ENCODE assay signal across 1 cellular context in the genomic region with DNA sequence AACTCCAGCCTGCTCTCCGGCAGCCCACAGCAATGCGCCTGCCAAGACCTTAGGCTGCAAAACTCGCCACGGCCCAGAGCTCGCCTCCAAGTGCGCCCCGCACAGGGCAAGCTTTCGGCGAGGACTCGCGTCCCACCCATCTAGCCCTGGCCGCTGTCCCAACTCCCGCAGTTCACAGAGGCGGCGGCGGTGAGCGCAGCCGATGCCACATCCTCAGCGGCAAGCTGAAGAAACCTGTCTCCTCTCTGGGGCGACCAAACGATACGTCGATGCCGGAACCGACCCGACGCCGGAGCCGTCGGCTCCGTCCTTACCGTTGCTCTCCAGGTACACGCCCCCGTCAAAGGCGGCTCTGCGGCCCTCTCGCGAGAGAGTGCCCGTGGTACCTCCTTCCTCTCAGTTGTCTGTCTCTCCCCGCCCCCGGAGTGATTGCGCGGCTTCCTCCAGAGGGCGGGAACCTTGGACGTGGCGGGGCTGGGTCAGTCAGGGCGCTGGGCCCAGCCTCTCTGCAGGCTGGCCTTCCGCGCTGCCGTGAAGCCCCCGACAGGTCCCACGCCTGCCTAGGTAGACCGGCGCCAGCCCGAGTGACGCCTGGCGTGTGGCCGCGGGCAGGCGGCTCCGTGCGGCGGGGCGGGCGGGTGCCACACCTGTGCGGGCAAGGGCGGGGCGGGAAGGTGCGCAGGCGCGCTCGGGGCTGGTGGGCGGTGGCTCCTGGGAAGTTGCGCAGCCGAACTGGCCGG.
A peak's percentile ranks its signal among the peaks of the same experiment; 100 is the strongest.
TF ChIP-seq lines count a peak whose summit lies in the region.

No MANE protein-coding gene starts in this region.

TF ChIP-seq in HepG2, 621 proteins besides CTCF, POLR2A, EP300 and RAD21 (continued from another document and continues in another):
- TF ChIP-seq, protein P1, sequence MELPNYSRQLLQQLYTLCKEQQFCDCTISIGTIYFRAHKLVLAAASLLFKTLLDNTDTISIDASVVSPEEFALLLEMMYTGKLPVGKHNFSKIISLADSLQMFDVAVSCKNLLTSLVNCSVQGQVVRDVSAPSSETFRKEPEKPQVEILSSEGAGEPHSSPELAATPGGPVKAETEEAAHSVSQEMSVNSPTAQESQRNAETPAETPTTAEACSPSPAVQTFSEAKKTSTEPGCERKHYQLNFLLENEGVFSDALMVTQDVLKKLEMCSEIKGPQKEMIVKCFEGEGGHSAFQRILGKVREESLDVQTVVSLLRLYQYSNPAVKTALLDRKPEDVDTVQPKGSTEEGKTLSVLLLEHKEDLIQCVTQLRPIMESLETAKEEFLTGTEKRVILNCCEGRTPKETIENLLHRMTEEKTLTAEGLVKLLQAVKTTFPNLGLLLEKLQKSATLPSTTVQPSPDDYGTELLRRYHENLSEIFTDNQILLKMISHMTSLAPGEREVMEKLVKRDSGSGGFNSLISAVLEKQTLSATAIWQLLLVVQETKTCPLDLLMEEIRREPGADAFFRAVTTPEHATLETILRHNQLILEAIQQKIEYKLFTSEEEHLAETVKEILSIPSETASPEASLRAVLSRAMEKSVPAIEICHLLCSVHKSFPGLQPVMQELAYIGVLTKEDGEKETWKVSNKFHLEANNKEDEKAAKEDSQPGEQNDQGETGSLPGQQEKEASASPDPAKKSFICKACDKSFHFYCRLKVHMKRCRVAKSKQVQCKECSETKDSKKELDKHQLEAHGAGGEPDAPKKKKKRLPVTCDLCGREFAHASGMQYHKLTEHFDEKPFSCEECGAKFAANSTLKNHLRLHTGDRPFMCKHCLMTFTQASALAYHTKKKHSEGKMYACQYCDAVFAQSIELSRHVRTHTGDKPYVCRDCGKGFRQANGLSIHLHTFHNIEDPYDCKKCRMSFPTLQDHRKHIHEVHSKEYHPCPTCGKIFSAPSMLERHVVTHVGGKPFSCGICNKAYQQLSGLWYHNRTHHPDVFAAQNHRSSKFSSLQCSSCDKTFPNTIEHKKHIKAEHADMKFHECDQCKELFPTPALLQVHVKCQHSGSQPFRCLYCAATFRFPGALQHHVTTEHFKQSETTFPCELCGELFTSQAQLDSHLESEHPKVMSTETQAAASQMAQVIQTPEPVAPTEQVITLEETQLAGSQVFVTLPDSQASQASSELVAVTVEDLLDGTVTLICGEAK (IDR thresholded peaks at IDR 0.05), result no peak
- TF ChIP-seq, protein P1 (CRISPR knock-in tag; IDR thresholded peaks at IDR 0.05), result peak; percentile 81
- TF ChIP-seq ZNF619 (CRISPR knock-in tag; IDR thresholded peaks at IDR 0.05), result no peak; the same call in 1 of the 2 replicates
- TF ChIP-seq PHF21A (CRISPR knock-in tag; IDR thresholded peaks at IDR 0.05), result peak; percentile 55; the same call in 1 of the 2 replicates
- TF ChIP-seq, protein P2, sequence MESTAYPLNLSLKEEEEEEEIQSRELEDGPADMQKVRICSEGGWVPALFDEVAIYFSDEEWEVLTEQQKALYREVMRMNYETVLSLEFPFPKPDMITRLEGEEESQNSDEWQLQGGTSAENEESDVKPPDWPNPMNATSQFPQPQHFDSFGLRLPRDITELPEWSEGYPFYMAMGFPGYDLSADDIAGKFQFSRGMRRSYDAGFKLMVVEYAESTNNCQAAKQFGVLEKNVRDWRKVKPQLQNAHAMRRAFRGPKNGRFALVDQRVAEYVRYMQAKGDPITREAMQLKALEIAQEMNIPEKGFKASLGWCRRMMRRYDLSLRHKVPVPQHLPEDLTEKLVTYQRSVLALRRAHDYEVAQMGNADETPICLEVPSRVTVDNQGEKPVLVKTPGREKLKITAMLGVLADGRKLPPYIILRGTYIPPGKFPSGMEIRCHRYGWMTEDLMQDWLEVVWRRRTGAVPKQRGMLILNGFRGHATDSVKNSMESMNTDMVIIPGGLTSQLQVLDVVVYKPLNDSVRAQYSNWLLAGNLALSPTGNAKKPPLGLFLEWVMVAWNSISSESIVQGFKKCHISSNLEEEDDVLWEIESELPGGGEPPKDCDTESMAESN (CRISPR knock-in tag; conservative IDR thresholded peaks at IDR 0.05), result 0 out of 2 replicates have a peak, but pooled peaks have one; percentile 73
- no peak for TF ChIP-seq LCORL (IDR thresholded peaks at IDR 0.05)
- TF ChIP-seq LCORL (CRISPR knock-in tag; IDR thresholded peaks at IDR 0.05), result no peak
- TF ChIP-seq, protein P3, sequence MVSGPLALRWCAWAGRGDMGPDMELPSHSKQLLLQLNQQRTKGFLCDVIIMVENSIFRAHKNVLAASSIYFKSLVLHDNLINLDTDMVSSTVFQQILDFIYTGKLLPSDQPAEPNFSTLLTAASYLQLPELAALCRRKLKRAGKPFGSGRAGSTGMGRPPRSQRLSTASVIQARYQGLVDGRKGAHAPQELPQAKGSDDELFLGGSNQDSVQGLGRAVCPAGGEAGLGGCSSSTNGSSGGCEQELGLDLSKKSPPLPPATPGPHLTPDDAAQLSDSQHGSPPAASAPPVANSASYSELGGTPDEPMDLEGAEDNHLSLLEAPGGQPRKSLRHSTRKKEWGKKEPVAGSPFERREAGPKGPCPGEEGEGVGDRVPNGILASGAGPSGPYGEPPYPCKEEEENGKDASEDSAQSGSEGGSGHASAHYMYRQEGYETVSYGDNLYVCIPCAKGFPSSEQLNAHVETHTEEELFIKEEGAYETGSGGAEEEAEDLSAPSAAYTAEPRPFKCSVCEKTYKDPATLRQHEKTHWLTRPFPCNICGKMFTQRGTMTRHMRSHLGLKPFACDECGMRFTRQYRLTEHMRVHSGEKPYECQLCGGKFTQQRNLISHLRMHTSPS (CRISPR knock-in tag; IDR thresholded peaks at IDR 0.05; ENCODE audit: low read depth), result peak; percentile 54; the same call in 1 of the 2 replicates
- TF ChIP-seq ARHGAP35 (CRISPR knock-in tag; IDR thresholded peaks at IDR 0.05; ENCODE audit: borderline replicate concordance), result no peak; the same call in 1 of the 2 replicates
- 0 out of 2 replicates have a peak, but pooled peaks have one; percentile 20 for TF ChIP-seq ZNF317 (CRISPR knock-in tag; IDR thresholded peaks at IDR 0.05)
- TF ChIP-seq PRMT3 (CRISPR knock-in tag; IDR thresholded peaks at IDR 0.05; ENCODE audit: borderline replicate concordance, low read depth), result peak; percentile 89; the same call in 1 of the 2 replicates
- peak; percentile 80; the same call in 1 of the 2 replicates for TF ChIP-seq ZNF441 (CRISPR knock-in tag; IDR thresholded peaks at IDR 0.05; ENCODE audit: borderline replicate concordance)
- TF ChIP-seq, protein P4, sequence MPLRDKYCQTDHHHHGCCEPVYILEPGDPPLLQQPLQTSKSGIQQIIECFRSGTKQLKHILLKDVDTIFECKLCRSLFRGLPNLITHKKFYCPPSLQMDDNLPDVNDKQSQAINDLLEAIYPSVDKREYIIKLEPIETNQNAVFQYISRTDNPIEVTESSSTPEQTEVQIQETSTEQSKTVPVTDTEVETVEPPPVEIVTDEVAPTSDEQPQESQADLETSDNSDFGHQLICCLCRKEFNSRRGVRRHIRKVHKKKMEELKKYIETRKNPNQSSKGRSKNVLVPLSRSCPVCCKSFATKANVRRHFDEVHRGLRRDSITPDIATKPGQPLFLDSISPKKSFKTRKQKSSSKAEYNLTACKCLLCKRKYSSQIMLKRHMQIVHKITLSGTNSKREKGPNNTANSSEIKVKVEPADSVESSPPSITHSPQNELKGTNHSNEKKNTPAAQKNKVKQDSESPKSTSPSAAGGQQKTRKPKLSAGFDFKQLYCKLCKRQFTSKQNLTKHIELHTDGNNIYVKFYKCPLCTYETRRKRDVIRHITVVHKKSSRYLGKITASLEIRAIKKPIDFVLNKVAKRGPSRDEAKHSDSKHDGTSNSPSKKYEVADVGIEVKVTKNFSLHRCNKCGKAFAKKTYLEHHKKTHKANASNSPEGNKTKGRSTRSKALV (CRISPR knock-in tag; IDR thresholded peaks at IDR 0.05), result no peak
- no peak for TF ChIP-seq RFX5 (IDR thresholded peaks at IDR 0.05; ENCODE audit: low read depth, low read length)
- no peak for TF ChIP-seq ZNF629 (CRISPR knock-in tag; conservative IDR thresholded peaks at IDR 0.05)
- TF ChIP-seq, protein P5, sequence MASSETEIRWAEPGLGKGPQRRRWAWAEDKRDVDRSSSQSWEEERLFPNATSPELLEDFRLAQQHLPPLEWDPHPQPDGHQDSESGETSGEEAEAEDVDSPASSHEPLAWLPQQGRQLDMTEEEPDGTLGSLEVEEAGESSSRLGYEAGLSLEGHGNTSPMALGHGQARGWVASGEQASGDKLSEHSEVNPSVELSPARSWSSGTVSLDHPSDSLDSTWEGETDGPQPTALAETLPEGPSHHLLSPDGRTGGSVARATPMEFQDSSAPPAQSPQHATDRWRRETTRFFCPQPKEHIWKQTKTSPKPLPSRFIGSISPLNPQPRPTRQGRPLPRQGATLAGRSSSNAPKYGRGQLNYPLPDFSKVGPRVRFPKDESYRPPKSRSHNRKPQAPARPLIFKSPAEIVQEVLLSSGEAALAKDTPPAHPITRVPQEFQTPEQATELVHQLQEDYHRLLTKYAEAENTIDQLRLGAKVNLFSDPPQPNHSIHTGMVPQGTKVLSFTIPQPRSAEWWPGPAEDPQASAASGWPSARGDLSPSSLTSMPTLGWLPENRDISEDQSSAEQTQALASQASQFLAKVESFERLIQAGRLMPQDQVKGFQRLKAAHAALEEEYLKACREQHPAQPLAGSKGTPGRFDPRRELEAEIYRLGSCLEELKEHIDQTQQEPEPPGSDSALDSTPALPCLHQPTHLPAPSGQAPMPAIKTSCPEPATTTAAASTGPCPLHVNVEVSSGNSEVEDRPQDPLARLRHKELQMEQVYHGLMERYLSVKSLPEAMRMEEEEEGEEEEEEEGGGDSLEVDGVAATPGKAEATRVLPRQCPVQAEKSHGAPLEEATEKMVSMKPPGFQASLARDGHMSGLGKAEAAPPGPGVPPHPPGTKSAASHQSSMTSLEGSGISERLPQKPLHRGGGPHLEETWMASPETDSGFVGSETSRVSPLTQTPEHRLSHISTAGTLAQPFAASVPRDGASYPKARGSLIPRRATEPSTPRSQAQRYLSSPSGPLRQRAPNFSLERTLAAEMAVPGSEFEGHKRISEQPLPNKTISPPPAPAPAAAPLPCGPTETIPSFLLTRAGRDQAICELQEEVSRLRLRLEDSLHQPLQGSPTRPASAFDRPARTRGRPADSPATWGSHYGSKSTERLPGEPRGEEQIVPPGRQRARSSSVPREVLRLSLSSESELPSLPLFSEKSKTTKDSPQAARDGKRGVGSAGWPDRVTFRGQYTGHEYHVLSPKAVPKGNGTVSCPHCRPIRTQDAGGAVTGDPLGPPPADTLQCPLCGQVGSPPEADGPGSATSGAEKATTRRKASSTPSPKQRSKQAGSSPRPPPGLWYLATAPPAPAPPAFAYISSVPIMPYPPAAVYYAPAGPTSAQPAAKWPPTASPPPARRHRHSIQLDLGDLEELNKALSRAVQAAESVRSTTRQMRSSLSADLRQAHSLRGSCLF (CRISPR knock-in tag; IDR thresholded peaks at IDR 0.05; ENCODE audit: borderline replicate concordance), result no peak
- TF ChIP-seq MEIS2 (CRISPR knock-in tag; IDR thresholded peaks at IDR 0.05), result no peak
- TF ChIP-seq ZNF232 (CRISPR knock-in tag; IDR thresholded peaks at IDR 0.05; ENCODE audit: borderline replicate concordance), result no peak
- TF ChIP-seq SP140L (CRISPR knock-in tag; IDR thresholded peaks at IDR 0.05; ENCODE audit: borderline replicate concordance), result 0 out of 2 replicates have a peak, but pooled peaks have one; percentile 61
- peak; percentile 79; the same call in 1 of the 2 replicates for TF ChIP-seq RXRA (CRISPR knock-in tag; IDR thresholded peaks at IDR 0.05)
- TF ChIP-seq ZNF446 (CRISPR knock-in tag; IDR thresholded peaks at IDR 0.05), result peak; percentile 92; the same call in 1 of the 2 replicates
- TF ChIP-seq, protein P6, sequence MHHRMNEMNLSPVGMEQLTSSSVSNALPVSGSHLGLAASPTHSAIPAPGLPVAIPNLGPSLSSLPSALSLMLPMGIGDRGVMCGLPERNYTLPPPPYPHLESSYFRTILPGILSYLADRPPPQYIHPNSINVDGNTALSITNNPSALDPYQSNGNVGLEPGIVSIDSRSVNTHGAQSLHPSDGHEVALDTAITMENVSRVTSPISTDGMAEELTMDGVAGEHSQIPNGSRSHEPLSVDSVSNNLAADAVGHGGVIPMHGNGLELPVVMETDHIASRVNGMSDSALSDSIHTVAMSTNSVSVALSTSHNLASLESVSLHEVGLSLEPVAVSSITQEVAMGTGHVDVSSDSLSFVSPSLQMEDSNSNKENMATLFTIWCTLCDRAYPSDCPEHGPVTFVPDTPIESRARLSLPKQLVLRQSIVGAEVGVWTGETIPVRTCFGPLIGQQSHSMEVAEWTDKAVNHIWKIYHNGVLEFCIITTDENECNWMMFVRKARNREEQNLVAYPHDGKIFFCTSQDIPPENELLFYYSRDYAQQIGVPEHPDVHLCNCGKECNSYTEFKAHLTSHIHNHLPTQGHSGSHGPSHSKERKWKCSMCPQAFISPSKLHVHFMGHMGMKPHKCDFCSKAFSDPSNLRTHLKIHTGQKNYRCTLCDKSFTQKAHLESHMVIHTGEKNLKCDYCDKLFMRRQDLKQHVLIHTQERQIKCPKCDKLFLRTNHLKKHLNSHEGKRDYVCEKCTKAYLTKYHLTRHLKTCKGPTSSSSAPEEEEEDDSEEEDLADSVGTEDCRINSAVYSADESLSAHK (CRISPR knock-in tag; IDR thresholded peaks at IDR 0.05; ENCODE audit: borderline replicate concordance), result no peak
- TF ChIP-seq, protein P7, sequence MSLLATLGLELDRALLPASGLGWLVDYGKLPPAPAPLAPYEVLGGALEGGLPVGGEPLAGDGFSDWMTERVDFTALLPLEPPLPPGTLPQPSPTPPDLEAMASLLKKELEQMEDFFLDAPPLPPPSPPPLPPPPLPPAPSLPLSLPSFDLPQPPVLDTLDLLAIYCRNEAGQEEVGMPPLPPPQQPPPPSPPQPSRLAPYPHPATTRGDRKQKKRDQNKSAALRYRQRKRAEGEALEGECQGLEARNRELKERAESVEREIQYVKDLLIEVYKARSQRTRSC (CRISPR knock-in tag; IDR thresholded peaks at IDR 0.05; ENCODE audit: low read depth), result no peak
- no peak for TF ChIP-seq PLRG1 (conservative IDR thresholded peaks at IDR 0.05)
- no peak for TF ChIP-seq CAMTA2 (CRISPR knock-in tag; IDR thresholded peaks at IDR 0.05; ENCODE audit: borderline replicate concordance)
- no peak for TF ChIP-seq ZNF75D (CRISPR knock-in tag; IDR thresholded peaks at IDR 0.05; ENCODE audit: borderline replicate concordance)
- TF ChIP-seq ZNF501 (CRISPR knock-in tag; IDR thresholded peaks at IDR 0.05), result peak; percentile 87
- peak; percentile 97 for TF ChIP-seq RBFOX2 (IDR thresholded peaks at IDR 0.05; ENCODE audit: low read depth, low read length)
